7 cellular contexts compared by ENCODE assay signal in genomic region chr5:128674837-128675446, GRCh38.
DNase-seq lines count a peak whose midpoint lies in the region; ATAC-seq, FAIRE-seq and TF ChIP-seq lines count a peak whose summit lies in the region.

No MANE protein-coding gene starts in this region.

- dilution Hi-C loops in mammary epithelial cell (cut with HindIII; ENCODE audit: low sequenced_read_pairs): no loop called here

- no peaks in the 10 kb centered on the region for H3K36me3 ChIP-seq in mammary epithelial cell (ENCODE audit: insufficient read depth, low read length)

- intact Hi-C loops in mammary epithelial cell (cut with micrococcal nuclease): loop anchor here (1.0 to 2.0 kb wide), 3 partner anchors 137 to 462 kb away; partner anchors contain the start of gene FBN2

- H4K20me1 ChIP-seq in mammary epithelial cell (ENCODE audit: insufficient read depth, low read length): no peaks in the 10 kb centered on the region

- H2AFZ ChIP-seq in mammary epithelial cell (ENCODE audit: low read depth, low read length): no peak overlapping the region

- H3K79me2 ChIP-seq in mammary epithelial cell (ENCODE audit: insufficient read depth, low read length): no peaks in the 10 kb centered on the region

- no TSS peak for BruUV-seq in mammary epithelial cell (replicated peaks; lab: Mats Ljungman, UMichigan)

- ATAC-seq in GM19455 (IDR thresholded peaks at IDR 0.05; ENCODE audit: unreplicated experiment) (peak; percentile 88), HG03378 (IDR thresholded peaks at IDR 0.05; ENCODE audit: unreplicated experiment) (peak; percentile 88)

- no peaks in the 10 kb centered on the region for H3K9me3 ChIP-seq in mammary epithelial cell (replicated peaks; ENCODE audit: insufficient read depth, low read length)

- no peak overlapping the region for H3K27ac ChIP-seq in mammary epithelial cell (ENCODE audit: insufficient read depth, low read depth, low read length)

- peak; percentile 87 for TF ChIP-seq CTCF in mammary epithelial cell (conservative IDR thresholded peaks at IDR 0.05 in 1 of 2, IDR thresholded peaks at IDR 0.05 in 1 of 2; ENCODE audit: extremely low read depth in 1 of 2, insufficient read depth in 1 of 2, low read depth in 1 of 2, low read length in 2 of 2)

- H3K4me1 ChIP-seq in mammary epithelial cell (ENCODE audit: insufficient read depth, low read length): no peaks in the 10 kb centered on the region

- DNase-seq in GDM1 (lab: John Stamatoyannopoulos, UW) (peak; percentile 5), RCC 7860 (ENCODE audit: low spot score) (peak; percentile 11), mammary epithelial cell (peak; percentile 43), midbrain (lab: John Stamatoyannopoulos, UW) (peak; percentile 2), Ammon's horn (ENCODE audit: low spot score) (no peak)

- CTCF ChIA-PET in mammary epithelial cell (lab: Charles Lee; ENCODE audit: low non-redundant PET): interaction anchor here (0.5 to 0.7 kb wide), 5 partner anchors 9 to 113 kb away, joined by 3 to 4 read pairs (median 3); no protein-coding TSS in a partner anchor

- FAIRE-seq in RCC 7860 (lab: Jason Lieb, UNC): peak; percentile 20

- WGBS in mammary epithelial cell (ENCODE audit: low coverage, missing lambda C conversion rate): 22% methylated on average over 3 of the region's 3 CpGs

- in situ Hi-C loops in mammary epithelial cell (cut with MboI; ENCODE audit: low sequenced_read_pairs in 2 of 2): loop anchor here in 1 of 2 donors (25.0 kb wide), 2 partner anchors 138 to 463 kb away; partner anchors contain the start of gene FBN2

- H3K9ac ChIP-seq in mammary epithelial cell (ENCODE audit: insufficient read depth, low read length): no peak overlapping the region

- no peaks in the 10 kb centered on the region for H3K27me3 ChIP-seq in mammary epithelial cell (ENCODE audit: insufficient read depth, low read length)

- no peak overlapping the region for H3K4me3 ChIP-seq in mammary epithelial cell (replicated peaks in 1 of 3; ENCODE audit: insufficient read depth in 1 of 3, low read depth in 2 of 3, low read length in 3 of 3)

- no peak overlapping the region for H3K4me2 ChIP-seq in mammary epithelial cell (ENCODE audit: insufficient read depth, low read depth, low read length)
